1 cellular context compared by ENCODE assay signal in genomic region chr1:156708245-156708661, GRCh38.
A peak's percentile ranks its signal among the peaks of the same experiment; 100 is the strongest.
TF ChIP-seq lines count a peak whose summit lies in the region.

No MANE protein-coding gene starts in this region.

TF ChIP-seq in WTC11, 78 proteins besides CTCF, POLR2A, EP300 and RAD21 (continued from another document):
- no peak for TF ChIP-seq FOXP4 (CRISPR knock-in tag; IDR thresholded peaks at IDR 0.05)
- no peak for TF ChIP-seq ZNF138 (CRISPR knock-in tag; conservative IDR thresholded peaks at IDR 0.05)
- peak; percentile 49; the same call in 1 of the 2 replicates for TF ChIP-seq FOXP1 (CRISPR knock-in tag; IDR thresholded peaks at IDR 0.05; ENCODE audit: borderline replicate concordance)
- TF ChIP-seq PREB (CRISPR knock-in tag; IDR thresholded peaks at IDR 0.05; ENCODE audit: borderline replicate concordance) = no peak
- no peak for TF ChIP-seq CREB1 (CRISPR knock-in tag; IDR thresholded peaks at IDR 0.05)
- TF ChIP-seq NFE2L1 (CRISPR knock-in tag; IDR thresholded peaks at IDR 0.05) = no peak
- no peak for TF ChIP-seq NR2C2 (CRISPR knock-in tag; IDR thresholded peaks at IDR 0.05)
- TF ChIP-seq MAX (CRISPR knock-in tag; IDR thresholded peaks at IDR 0.05) = no peak
- no peak for TF ChIP-seq RELA (CRISPR knock-in tag; IDR thresholded peaks at IDR 0.05; ENCODE audit: borderline replicate concordance)
- TF ChIP-seq ZNF423 (CRISPR knock-in tag; IDR thresholded peaks at IDR 0.05) = 0 out of 2 replicates have a peak, but pooled peaks have one; percentile 7
- no peak for TF ChIP-seq GTF2I (CRISPR knock-in tag; conservative IDR thresholded peaks at IDR 0.05)
